1 cellular context compared by ENCODE assay signal in the genomic region with DNA sequence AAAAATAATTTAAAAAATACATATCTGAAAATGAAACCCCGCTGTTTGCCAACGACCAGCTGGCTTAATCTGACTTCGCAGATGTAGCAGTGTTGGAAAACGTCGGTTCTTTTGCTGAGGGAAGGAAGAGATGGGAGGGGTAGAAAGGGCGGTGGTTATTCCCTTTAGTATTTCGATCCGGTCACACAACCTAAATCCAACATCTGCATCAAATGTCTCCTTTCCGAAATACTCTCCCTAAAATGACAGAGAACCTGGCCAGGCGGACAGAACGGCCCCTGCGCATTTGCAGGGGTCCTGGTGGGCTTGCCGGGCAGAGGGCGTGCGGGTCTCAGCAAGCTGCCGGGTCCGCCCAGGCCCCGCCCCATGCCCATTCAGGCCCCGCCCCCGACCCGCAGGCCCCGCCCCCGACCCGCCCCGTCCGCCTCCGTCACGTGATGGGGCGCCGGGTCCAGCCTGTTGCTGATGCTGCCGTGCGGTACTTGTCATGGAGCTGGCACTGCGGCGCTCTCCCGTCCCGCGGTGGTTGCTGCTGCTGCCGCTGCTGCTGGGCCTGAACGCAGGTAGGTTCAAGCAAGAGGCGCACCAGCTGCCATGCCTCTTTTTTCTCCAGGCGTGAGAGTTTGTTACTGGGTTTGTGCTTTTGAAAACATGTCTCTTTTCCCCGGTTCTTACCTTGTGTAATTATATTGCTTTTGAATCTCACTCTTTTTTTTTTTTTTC.
TF ChIP-seq lines count a peak whose summit lies in the region.

A gene with protein sequence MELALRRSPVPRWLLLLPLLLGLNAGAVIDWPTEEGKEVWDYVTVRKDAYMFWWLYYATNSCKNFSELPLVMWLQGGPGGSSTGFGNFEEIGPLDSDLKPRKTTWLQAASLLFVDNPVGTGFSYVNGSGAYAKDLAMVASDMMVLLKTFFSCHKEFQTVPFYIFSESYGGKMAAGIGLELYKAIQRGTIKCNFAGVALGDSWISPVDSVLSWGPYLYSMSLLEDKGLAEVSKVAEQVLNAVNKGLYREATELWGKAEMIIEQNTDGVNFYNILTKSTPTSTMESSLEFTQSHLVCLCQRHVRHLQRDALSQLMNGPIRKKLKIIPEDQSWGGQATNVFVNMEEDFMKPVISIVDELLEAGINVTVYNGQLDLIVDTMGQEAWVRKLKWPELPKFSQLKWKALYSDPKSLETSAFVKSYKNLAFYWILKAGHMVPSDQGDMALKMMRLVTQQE (plus strand): TSS at position 459 of the 723 bp plus-strand sequence. CDS start 29 bp downstream, at position 488.

TF ChIP-seq in K562, 482 proteins besides CTCF, POLR2A, EP300 and RAD21 (continued from another document and continues in another):
- 0 out of 2 replicates have a peak, but pooled peaks have one; percentile 32 for TF ChIP-seq MYC (IDR thresholded peaks at IDR 0.05; ENCODE audit: low read depth, low read length)
- no peak for TF ChIP-seq MYC (CRISPR knock-in tag; IDR thresholded peaks at IDR 0.05; ENCODE audit: borderline replicate concordance, low read depth)
- TF ChIP-seq SP1 (CRISPR knock-in tag; IDR thresholded peaks at IDR 0.05): peak; percentile 32; the same call in 1 of the 2 replicates
- TF ChIP-seq HEY1 (CRISPR knock-in tag; IDR thresholded peaks at IDR 0.05; ENCODE audit: borderline replicate concordance): no peak
- no peak for TF ChIP-seq GABPB2 (CRISPR knock-in tag; conservative IDR thresholded peaks at IDR 0.05)
- peak; percentile 35; the same call in 1 of the 2 replicates for TF ChIP-seq CBFA2T2 (conservative IDR thresholded peaks at IDR 0.05)
- peak in 1 of 2 experiments; percentile 27; a peak in 1 of 4 replicates for TF ChIP-seq FOXK2 (conservative IDR thresholded peaks at IDR 0.05 in 1 of 2, IDR thresholded peaks at IDR 0.05 in 1 of 2; ENCODE audit: low read depth in 2 of 2)
- peak in 1 of 2 experiments; percentile 18; a peak in 1 of 4 replicates for TF ChIP-seq MAZ (CRISPR knock-in tag; conservative IDR thresholded peaks at IDR 0.05 in 1 of 2, IDR thresholded peaks at IDR 0.05 in 1 of 2)
- no peak for TF ChIP-seq U2AF2 (optimal IDR thresholded peaks at IDR 0.05; ENCODE audit: low read depth, low read length)
- TF ChIP-seq CSDE1 (IDR thresholded peaks at IDR 0.05): no peak
- peak; percentile 72 for TF ChIP-seq POLR2G (IDR thresholded peaks at IDR 0.05; ENCODE audit: low read depth, low read length)
- TF ChIP-seq, protein P1, sequence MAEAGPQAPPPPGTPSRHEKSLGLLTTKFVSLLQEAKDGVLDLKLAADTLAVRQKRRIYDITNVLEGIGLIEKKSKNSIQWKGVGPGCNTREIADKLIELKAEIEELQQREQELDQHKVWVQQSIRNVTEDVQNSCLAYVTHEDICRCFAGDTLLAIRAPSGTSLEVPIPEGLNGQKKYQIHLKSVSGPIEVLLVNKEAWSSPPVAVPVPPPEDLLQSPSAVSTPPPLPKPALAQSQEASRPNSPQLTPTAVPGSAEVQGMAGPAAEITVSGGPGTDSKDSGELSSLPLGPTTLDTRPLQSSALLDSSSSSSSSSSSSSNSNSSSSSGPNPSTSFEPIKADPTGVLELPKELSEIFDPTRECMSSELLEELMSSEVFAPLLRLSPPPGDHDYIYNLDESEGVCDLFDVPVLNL (CRISPR knock-in tag; IDR thresholded peaks at IDR 0.05; ENCODE audit: low read depth): no peak
- no peak for TF ChIP-seq ZNF146 (CRISPR knock-in tag; IDR thresholded peaks at IDR 0.05; ENCODE audit: unreplicated experiment)
- no peak for TF ChIP-seq SIRT6 (IDR thresholded peaks at IDR 0.05; ENCODE audit: low read depth, low read length)
- no peak for TF ChIP-seq HCFC1 (IDR thresholded peaks at IDR 0.05; ENCODE audit: low read depth, low read length)
- no peak for TF ChIP-seq RBM34 (IDR thresholded peaks at IDR 0.05; ENCODE audit: borderline replicate concordance, insufficient read depth, low read length)
- no peak for TF ChIP-seq KDM1A (IDR thresholded peaks at IDR 0.05)
- peak; percentile 42; the same call in 1 of the 2 replicates for TF ChIP-seq PHF8 (IDR thresholded peaks at IDR 0.05; ENCODE audit: borderline replicate concordance, low read length)
- no peak for TF ChIP-seq XRCC4 (IDR thresholded peaks at IDR 0.05; ENCODE audit: extremely low read depth, insufficient read depth, insufficient read length)
- TF ChIP-seq ZNF232 (CRISPR knock-in tag; IDR thresholded peaks at IDR 0.05): no peak
- TF ChIP-seq ZBTB7A (IDR thresholded peaks at IDR 0.05; ENCODE audit: borderline replicate concordance, control insufficient read depth, low read depth, low read length): peak; percentile 99
- TF ChIP-seq, protein P2, sequence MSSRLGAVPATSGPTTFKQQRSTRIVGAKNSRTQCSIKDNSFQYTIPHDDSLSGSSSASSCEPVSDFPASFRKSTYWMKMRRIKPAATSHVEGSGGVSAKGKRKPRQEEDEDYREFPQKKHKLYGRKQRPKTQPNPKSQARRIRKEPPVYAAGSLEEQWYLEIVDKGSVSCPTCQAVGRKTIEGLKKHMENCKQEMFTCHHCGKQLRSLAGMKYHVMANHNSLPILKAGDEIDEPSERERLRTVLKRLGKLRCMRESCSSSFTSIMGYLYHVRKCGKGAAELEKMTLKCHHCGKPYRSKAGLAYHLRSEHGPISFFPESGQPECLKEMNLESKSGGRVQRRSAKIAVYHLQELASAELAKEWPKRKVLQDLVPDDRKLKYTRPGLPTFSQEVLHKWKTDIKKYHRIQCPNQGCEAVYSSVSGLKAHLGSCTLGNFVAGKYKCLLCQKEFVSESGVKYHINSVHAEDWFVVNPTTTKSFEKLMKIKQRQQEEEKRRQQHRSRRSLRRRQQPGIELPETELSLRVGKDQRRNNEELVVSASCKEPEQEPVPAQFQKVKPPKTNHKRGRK (tag; IDR thresholded peaks at IDR 0.05): peak; percentile 91
- peak; percentile 53 for TF ChIP-seq SMARCA4 (IDR thresholded peaks at IDR 0.05)
- TF ChIP-seq NFIC (IDR thresholded peaks at IDR 0.05): no peak
- no peak for TF ChIP-seq ZNF197 (CRISPR knock-in tag; IDR thresholded peaks at IDR 0.05; ENCODE audit: low read depth)
- no peak for TF ChIP-seq ELF2 (CRISPR knock-in tag; IDR thresholded peaks at IDR 0.05)
- no peak for TF ChIP-seq SAFB (IDR thresholded peaks at IDR 0.05; ENCODE audit: borderline replicate concordance, low read depth, low read length)
- TF ChIP-seq GATAD2B (IDR thresholded peaks at IDR 0.05; ENCODE audit: borderline replicate concordance): no peak
- no peak for TF ChIP-seq ZNF586 (CRISPR knock-in tag; conservative IDR thresholded peaks at IDR 0.05)
- TF ChIP-seq, protein P3, sequence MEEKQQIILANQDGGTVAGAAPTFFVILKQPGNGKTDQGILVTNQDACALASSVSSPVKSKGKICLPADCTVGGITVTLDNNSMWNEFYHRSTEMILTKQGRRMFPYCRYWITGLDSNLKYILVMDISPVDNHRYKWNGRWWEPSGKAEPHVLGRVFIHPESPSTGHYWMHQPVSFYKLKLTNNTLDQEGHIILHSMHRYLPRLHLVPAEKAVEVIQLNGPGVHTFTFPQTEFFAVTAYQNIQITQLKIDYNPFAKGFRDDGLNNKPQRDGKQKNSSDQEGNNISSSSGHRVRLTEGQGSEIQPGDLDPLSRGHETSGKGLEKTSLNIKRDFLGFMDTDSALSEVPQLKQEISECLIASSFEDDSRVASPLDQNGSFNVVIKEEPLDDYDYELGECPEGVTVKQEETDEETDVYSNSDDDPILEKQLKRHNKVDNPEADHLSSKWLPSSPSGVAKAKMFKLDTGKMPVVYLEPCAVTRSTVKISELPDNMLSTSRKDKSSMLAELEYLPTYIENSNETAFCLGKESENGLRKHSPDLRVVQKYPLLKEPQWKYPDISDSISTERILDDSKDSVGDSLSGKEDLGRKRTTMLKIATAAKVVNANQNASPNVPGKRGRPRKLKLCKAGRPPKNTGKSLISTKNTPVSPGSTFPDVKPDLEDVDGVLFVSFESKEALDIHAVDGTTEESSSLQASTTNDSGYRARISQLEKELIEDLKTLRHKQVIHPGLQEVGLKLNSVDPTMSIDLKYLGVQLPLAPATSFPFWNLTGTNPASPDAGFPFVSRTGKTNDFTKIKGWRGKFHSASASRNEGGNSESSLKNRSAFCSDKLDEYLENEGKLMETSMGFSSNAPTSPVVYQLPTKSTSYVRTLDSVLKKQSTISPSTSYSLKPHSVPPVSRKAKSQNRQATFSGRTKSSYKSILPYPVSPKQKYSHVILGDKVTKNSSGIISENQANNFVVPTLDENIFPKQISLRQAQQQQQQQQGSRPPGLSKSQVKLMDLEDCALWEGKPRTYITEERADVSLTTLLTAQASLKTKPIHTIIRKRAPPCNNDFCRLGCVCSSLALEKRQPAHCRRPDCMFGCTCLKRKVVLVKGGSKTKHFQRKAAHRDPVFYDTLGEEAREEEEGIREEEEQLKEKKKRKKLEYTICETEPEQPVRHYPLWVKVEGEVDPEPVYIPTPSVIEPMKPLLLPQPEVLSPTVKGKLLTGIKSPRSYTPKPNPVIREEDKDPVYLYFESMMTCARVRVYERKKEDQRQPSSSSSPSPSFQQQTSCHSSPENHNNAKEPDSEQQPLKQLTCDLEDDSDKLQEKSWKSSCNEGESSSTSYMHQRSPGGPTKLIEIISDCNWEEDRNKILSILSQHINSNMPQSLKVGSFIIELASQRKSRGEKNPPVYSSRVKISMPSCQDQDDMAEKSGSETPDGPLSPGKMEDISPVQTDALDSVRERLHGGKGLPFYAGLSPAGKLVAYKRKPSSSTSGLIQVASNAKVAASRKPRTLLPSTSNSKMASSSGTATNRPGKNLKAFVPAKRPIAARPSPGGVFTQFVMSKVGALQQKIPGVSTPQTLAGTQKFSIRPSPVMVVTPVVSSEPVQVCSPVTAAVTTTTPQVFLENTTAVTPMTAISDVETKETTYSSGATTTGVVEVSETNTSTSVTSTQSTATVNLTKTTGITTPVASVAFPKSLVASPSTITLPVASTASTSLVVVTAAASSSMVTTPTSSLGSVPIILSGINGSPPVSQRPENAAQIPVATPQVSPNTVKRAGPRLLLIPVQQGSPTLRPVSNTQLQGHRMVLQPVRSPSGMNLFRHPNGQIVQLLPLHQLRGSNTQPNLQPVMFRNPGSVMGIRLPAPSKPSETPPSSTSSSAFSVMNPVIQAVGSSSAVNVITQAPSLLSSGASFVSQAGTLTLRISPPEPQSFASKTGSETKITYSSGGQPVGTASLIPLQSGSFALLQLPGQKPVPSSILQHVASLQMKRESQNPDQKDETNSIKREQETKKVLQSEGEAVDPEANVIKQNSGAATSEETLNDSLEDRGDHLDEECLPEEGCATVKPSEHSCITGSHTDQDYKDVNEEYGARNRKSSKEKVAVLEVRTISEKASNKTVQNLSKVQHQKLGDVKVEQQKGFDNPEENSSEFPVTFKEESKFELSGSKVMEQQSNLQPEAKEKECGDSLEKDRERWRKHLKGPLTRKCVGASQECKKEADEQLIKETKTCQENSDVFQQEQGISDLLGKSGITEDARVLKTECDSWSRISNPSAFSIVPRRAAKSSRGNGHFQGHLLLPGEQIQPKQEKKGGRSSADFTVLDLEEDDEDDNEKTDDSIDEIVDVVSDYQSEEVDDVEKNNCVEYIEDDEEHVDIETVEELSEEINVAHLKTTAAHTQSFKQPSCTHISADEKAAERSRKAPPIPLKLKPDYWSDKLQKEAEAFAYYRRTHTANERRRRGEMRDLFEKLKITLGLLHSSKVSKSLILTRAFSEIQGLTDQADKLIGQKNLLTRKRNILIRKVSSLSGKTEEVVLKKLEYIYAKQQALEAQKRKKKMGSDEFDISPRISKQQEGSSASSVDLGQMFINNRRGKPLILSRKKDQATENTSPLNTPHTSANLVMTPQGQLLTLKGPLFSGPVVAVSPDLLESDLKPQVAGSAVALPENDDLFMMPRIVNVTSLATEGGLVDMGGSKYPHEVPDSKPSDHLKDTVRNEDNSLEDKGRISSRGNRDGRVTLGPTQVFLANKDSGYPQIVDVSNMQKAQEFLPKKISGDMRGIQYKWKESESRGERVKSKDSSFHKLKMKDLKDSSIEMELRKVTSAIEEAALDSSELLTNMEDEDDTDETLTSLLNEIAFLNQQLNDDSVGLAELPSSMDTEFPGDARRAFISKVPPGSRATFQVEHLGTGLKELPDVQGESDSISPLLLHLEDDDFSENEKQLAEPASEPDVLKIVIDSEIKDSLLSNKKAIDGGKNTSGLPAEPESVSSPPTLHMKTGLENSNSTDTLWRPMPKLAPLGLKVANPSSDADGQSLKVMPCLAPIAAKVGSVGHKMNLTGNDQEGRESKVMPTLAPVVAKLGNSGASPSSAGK (IDR thresholded peaks at IDR 0.05): no peak
- TF ChIP-seq TOE1 (IDR thresholded peaks at IDR 0.05; ENCODE audit: borderline replicate concordance): peak; percentile 88
- TF ChIP-seq TOE1 (CRISPR knock-in tag; IDR thresholded peaks at IDR 0.05; ENCODE audit: borderline replicate concordance, low read depth): no peak
- no peak for TF ChIP-seq CXXC5 (CRISPR knock-in tag; IDR thresholded peaks at IDR 0.05)
- TF ChIP-seq, protein P4, sequence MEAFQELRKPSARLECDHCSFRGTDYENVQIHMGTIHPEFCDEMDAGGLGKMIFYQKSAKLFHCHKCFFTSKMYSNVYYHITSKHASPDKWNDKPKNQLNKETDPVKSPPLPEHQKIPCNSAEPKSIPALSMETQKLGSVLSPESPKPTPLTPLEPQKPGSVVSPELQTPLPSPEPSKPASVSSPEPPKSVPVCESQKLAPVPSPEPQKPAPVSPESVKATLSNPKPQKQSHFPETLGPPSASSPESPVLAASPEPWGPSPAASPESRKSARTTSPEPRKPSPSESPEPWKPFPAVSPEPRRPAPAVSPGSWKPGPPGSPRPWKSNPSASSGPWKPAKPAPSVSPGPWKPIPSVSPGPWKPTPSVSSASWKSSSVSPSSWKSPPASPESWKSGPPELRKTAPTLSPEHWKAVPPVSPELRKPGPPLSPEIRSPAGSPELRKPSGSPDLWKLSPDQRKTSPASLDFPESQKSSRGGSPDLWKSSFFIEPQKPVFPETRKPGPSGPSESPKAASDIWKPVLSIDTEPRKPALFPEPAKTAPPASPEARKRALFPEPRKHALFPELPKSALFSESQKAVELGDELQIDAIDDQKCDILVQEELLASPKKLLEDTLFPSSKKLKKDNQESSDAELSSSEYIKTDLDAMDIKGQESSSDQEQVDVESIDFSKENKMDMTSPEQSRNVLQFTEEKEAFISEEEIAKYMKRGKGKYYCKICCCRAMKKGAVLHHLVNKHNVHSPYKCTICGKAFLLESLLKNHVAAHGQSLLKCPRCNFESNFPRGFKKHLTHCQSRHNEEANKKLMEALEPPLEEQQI (IDR thresholded peaks at IDR 0.05): no peak
- TF ChIP-seq LEF1 (IDR thresholded peaks at IDR 0.05): 0 out of 2 replicates have a peak, but pooled peaks have one; percentile 29
- TF ChIP-seq ZBTB8A (IDR thresholded peaks at IDR 0.05; ENCODE audit: partially characterized antibody): no peak
- TF ChIP-seq CHCHD3 (CRISPR knock-in tag; IDR thresholded peaks at IDR 0.05): no peak
- no peak for TF ChIP-seq ZNF347 (CRISPR knock-in tag; IDR thresholded peaks at IDR 0.05; ENCODE audit: low read depth)
- TF ChIP-seq CREM (IDR thresholded peaks at IDR 0.05; ENCODE audit: low read depth): peak; percentile 28; the same call in 1 of the 2 replicates
- TF ChIP-seq HMGN3 (IDR thresholded peaks at IDR 0.05; ENCODE audit: borderline replicate concordance, extremely low read depth, insufficient read length, low read depth, low read length): peak; percentile 51
- TF ChIP-seq POLR3G (IDR thresholded peaks at IDR 0.05; ENCODE audit: extremely low read depth, insufficient read length, insufficient replicate concordance): no peak
- TF ChIP-seq DDX20 (tag; IDR thresholded peaks at IDR 0.05; ENCODE audit: low read depth): no peak
- 0 out of 2 replicates have a peak, but pooled peaks have one; percentile 26 for TF ChIP-seq EP400 (IDR thresholded peaks at IDR 0.05)
- TF ChIP-seq POLR2AphosphoS5 (IDR thresholded peaks at IDR 0.05; ENCODE audit: control insufficient read depth, insufficient read depth, low read depth, low read length): 0 out of 2 replicates have a peak, but pooled peaks have one; percentile 19
- no peak for TF ChIP-seq CBX3 (IDR thresholded peaks at IDR 0.05; ENCODE audit: borderline replicate concordance in 1 of 2, low read length in 2 of 2)
- TF ChIP-seq ZNF224 (CRISPR knock-in tag; IDR thresholded peaks at IDR 0.05): no peak
